Comparison of ENCODE assay signal across 10 cellular contexts in genomic region chr17:82217120-82217529, GRCh38. TPM values are rescaled to one million over a fixed set of nuclear protein-coding genes. Genes with fewer than 3 reads are reported as not detected.
DNase-seq lines count a peak whose midpoint lies in the region; ATAC-seq and TF ChIP-seq lines count a peak whose summit lies in the region.
"Had no signal": no experiment of that assay in that cellular context is flagged by ENCODE, and none has a peak within 500 bp of the region (broad histone marks: within the 10 kb centered on the region; RNA-seq: fewer than 3 reads in every experiment).

No MANE protein-coding gene starts in this region.

- H3K36me3 ChIP-seq in PC-3 (ENCODE audit: low read depth, low read length) (no peaks in the 10 kb centered on the region), neutrophil (no peaks in the 10 kb centered on the region)

- no peaks in the 10 kb centered on the region for H3F3A ChIP-seq in PC-3 (ENCODE audit: low read length, unreplicated experiment)

- H3K4me1 ChIP-seq in PC-3 (ENCODE audit: insufficient read depth, low read length) (peaks cover 34% of the 10 kb centered on the region), neutrophil (ENCODE audit: control insufficient read depth in 1 of 2, insufficient read depth in 1 of 2, low read depth in 1 of 2, low read length in 1 of 2) (peaks cover 88 to 96% of the 10 kb centered on the region in 2 experiments)

- H3K4me3 ChIP-seq in AG10803 (ENCODE audit: low read length) (no peak overlapping the region; the same call in 1 of the 2 replicates), PC-3 (ENCODE audit: low read length) (no peak overlapping the region), dorsolateral prefrontal cortex (peak overlapping the region in 1 of 59 donors; percentile 14), neutrophil (ENCODE audit: low read depth in 1 of 2, low read length in 1 of 2) (peak overlapping the region; percentile 66 to 84)

- ATAC-seq in PC-3, result peak; percentile 19
- no peak for ATAC-seq in GM18511 (IDR thresholded peaks at IDR 0.05; ENCODE audit: unreplicated experiment)
- ATAC-seq in GM21529 (IDR thresholded peaks at IDR 0.05; ENCODE audit: unreplicated experiment), result no peak

- no peak overlapping the region for H3K27ac Mint-ChIP-seq in nephron progenitor cell

- TSS peak; percentile 87 for BruUV-seq in PC-3 (replicated peaks; lab: Mats Ljungman, UMichigan)

- intact Hi-C loops in PC-3 (cut with micrococcal nuclease) (no loop called here), dorsolateral prefrontal cortex (cut with DNase I) (no loop called here)

- H3K9ac ChIP-seq in PC-3 (ENCODE audit: low read length), result peak overlapping the region; percentile 76

- CTCF ChIA-PET in PC-3 (lab: Charles Lee), result no interaction called here

- no peaks in the 10 kb centered on the region for H3K9me3 Mint-ChIP-seq in nephron progenitor cell

- peak; percentile 36 for DNase-seq in AG10803 (ENCODE audit: low read depth)
- no peak for DNase-seq in PC-3
- DNase-seq in dorsolateral prefrontal cortex, result peak in 3 of 10 donors; percentile 35 to 47 (median 43)
- DNase-seq in GM03348 (ENCODE audit: low spot score), result no peak
- no peak for DNase-seq in nephron progenitor cell
- DNase-seq: effector CD8-positive, alpha-beta T cell had no signal

- H3K27me3 ChIP-seq in PC-3 (ENCODE audit: low read length) (no peaks in the 10 kb centered on the region), dorsolateral prefrontal cortex (no peaks in the 10 kb centered on the region), neutrophil (no peaks in the 10 kb centered on the region)

- no peaks in the 10 kb centered on the region for H4K20me1 ChIP-seq in PC-3 (ENCODE audit: low read length)

- H3K79me2 ChIP-seq in PC-3 (ENCODE audit: low read length), result peaks cover 4% of the 10 kb centered on the region

- H3K27ac ChIP-seq in PC-3 (ENCODE audit: low read length) (peak overlapping the region; percentile 91), dorsolateral prefrontal cortex (peak overlapping the region in 52 of 59 donors; percentile 6 to 89 (median 64)), neutrophil (peak overlapping the region; percentile 100)
- H3K27ac ChIP-seq: VCaP had no signal

- H3K36me3 Mint-ChIP-seq in nephron progenitor cell (ENCODE audit: low read depth), result no peaks in the 10 kb centered on the region

- H2AFZ ChIP-seq in PC-3 (ENCODE audit: low read length), result no peak overlapping the region

- peak overlapping the region; percentile 68 for H3K4me2 ChIP-seq in PC-3 (ENCODE audit: low read length)

- H3K9me3 ChIP-seq in PC-3 (ENCODE audit: low read length), result no peaks in the 10 kb centered on the region
- H3K9me3 ChIP-seq in neutrophil, result no peaks in the 10 kb centered on the region

- POLR2A ChIA-PET in PC-3 (lab: Charles Lee; ENCODE audit: unreplicated experiment), result no interaction called here

- H3K9me2 ChIP-seq in PC-3 (replicated peaks; ENCODE audit: low read length), result no peaks in the 10 kb centered on the region

- TF ChIP-seq CTCF in AG10803 (conservative IDR thresholded peaks at IDR 0.05; ENCODE audit: low read length) (no peak), PC-3 (conservative IDR thresholded peaks at IDR 0.05; ENCODE audit: low read depth, low read length) (no peak), dorsolateral prefrontal cortex (IDR thresholded peaks at IDR 0.05 in 54 of 56, conservative IDR thresholded peaks at IDR 0.05 in 2 of 56; ENCODE audit: low read depth in 1 of 56, partially characterized antibody in 56 of 56) (no peak), neutrophil (IDR thresholded peaks at IDR 0.05) (no peak), nephron progenitor cell (IDR thresholded peaks at IDR 0.05) (no peak)

- peaks cover 16% of the 10 kb centered on the region for H3K4me1 Mint-ChIP-seq in nephron progenitor cell

- H3K4me3 Mint-ChIP-seq in nephron progenitor cell, result no peak overlapping the region

- H3K27me3 Mint-ChIP-seq in nephron progenitor cell (ENCODE audit: low read depth, poor library complexity), result peaks cover 3% of the 10 kb centered on the region

RNA-seq across cellular contexts. Expression of gene CCDC57, which starts 4.5 kb away (rescaled TPM):
- total RNA-seq in PC-3 (2014; rRNA removed), result 35.0 and 36.6 TPM in 2 replicates
- 100 to 1,000 TPM in 17 of 120 experiments, 10 to 100 TPM in 103; 38.5 to 134 (median 72.6) TPM for total RNA-seq in dorsolateral prefrontal cortex

RNA-seq across cellular contexts. Expression of gene SLC16A3, which starts 11.7 kb away (rescaled TPM):
- total RNA-seq in PC-3 (2014; rRNA removed) (286 and 447 TPM in 2 replicates), dorsolateral prefrontal cortex (10 to 100 TPM in 76 of 120 experiments, 1 to 10 TPM in 44; 4.8 to 45.0 (median 12.2) TPM)

RNA-seq across cellular contexts. Expression of gene CSNK1D, which starts 56.4 kb away (rescaled TPM):
- 58.6 and 73.5 TPM in 2 replicates for total RNA-seq in PC-3 (2014; rRNA removed)
- 100 to 1,000 TPM in 117 of 120 experiments, 10 to 100 TPM in 3; 96.2 to 160 (median 125) TPM for total RNA-seq in dorsolateral prefrontal cortex

Comparison
In these comparisons a context has a peak if more than half of its experiments do, and no peak if none do; other contexts are left out.
1. H3K4me3 ChIP-seq: peak in neutrophil (2 of 2); none in AG10803 (single experiment) and PC-3 (single experiment).
2. Peak in every context shown above with its lines, with median percentiles within 50 percentile points of each other: H3K27ac ChIP-seq.